ENCODE assay signal across 1 cellular context in genomic region chr4:165398570-165398969, GRCh38.
TF ChIP-seq lines count a peak whose summit lies in the region.

No MANE protein-coding gene starts in this region.

TF ChIP-seq in GM12878, 131 proteins besides CTCF, POLR2A, EP300 and RAD21 (continued from another document):
- TF ChIP-seq, protein P1, sequence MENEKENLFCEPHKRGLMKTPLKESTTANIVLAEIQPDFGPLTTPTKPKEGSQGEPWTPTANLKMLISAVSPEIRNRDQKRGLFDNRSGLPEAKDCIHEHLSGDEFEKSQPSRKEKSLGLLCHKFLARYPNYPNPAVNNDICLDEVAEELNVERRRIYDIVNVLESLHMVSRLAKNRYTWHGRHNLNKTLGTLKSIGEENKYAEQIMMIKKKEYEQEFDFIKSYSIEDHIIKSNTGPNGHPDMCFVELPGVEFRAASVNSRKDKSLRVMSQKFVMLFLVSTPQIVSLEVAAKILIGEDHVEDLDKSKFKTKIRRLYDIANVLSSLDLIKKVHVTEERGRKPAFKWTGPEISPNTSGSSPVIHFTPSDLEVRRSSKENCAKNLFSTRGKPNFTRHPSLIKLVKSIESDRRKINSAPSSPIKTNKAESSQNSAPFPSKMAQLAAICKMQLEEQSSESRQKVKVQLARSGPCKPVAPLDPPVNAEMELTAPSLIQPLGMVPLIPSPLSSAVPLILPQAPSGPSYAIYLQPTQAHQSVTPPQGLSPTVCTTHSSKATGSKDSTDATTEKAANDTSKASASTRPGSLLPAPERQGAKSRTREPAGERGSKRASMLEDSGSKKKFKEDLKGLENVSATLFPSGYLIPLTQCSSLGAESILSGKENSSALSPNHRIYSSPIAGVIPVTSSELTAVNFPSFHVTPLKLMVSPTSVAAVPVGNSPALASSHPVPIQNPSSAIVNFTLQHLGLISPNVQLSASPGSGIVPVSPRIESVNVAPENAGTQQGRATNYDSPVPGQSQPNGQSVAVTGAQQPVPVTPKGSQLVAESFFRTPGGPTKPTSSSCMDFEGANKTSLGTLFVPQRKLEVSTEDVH (IDR thresholded peaks at IDR 0.05; ENCODE audit: low read depth, partially characterized antibody) = no peak
